13 cellular contexts compared by ENCODE assay signal in the genomic region with DNA sequence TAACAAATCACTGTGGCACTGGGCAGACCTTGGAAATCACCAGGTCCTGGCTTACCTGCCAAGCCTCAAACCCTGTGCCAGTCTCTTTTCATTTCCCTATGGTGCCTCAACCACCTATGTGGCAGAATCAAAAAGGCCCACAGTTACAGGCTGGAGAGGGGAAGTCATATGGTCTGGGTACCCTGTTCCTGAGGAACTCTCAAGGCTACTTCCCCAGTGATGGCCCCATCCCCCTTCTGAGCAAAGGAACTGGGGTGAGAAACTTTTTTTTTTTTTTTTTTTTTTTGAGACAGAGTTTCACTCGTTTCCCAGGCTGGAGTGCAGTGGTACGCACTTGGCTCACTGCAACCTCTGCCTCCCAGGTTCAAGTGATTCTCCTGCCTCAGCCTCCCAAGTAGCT.
DNase-seq lines count a peak whose midpoint lies in the region; TF ChIP-seq lines count a peak whose summit lies in the region.
"Had no signal": no experiment of that assay in that cellular context is flagged by ENCODE, and none has a peak within 500 bp of the region (broad histone marks: within the 10 kb centered on the region; RNA-seq: fewer than 3 reads in every experiment).

No MANE protein-coding gene starts in this region.

- peaks cover 88% of the 10 kb centered on the region for H4K20me1 ChIP-seq in smooth muscle cell (ENCODE audit: low read depth)

- intact Hi-C loops in CD4-positive, alpha-beta memory T cell (cut with micrococcal nuclease) = no loop called here

- CTCF ChIA-PET in CD4-positive, alpha-beta memory T cell (lab: Charles Lee; ENCODE audit: partially characterized antibody) = interaction anchor here (2.2 to 25.2 kb wide), 2 partner anchors 13 to 35 kb away, joined by 10 to 509 read pairs; no protein-coding TSS in a partner anchor

- H3K79me2 ChIP-seq in smooth muscle cell (ENCODE audit: low read depth) = peaks cover 56% of the 10 kb centered on the region

- peak overlapping the region in 4 of 7 donors; percentile 23 to 71 (median 32) for H3K27ac Mint-ChIP-seq in CD4-positive, alpha-beta memory T cell
- no peak overlapping the region for H3K27ac Mint-ChIP-seq in immature natural killer cell
- H3K27ac Mint-ChIP-seq: activated CD8-positive, alpha-beta T cell treated with anti-CD3 and anti-CD28 coated beads for 36 hours had no signal

- H3F3A ChIP-seq in smooth muscle cell (ENCODE audit: low read depth) = peaks cover 12% of the 10 kb centered on the region

- H3K36me3 Mint-ChIP-seq in CD4-positive, alpha-beta memory T cell = peaks cover 24 to 53% of the 10 kb centered on the region in 2 donors
- peaks cover 0 to 30% (median 8%) of the 10 kb centered on the region in 3 donors for H3K36me3 Mint-ChIP-seq in immature natural killer cell

- peaks cover 2% of the 10 kb centered on the region for H3K4me1 ChIP-seq in CD4-positive, alpha-beta memory T cell (ENCODE audit: insufficient read depth, low read length)
- peaks cover 9% of the 10 kb centered on the region for H3K4me1 ChIP-seq in smooth muscle cell (ENCODE audit: low read depth)

- H3K4me3 ChIP-seq in CD4-positive, alpha-beta memory T cell (ENCODE audit: low read length in 2 of 2) = no peak overlapping the region
- no peak overlapping the region for H3K4me3 ChIP-seq in smooth muscle cell

- H3K4me1 Mint-ChIP-seq in CD4-positive, alpha-beta memory T cell = peaks cover 0 to 15% (median 12%) of the 10 kb centered on the region in 4 donors
- H3K4me1 Mint-ChIP-seq in immature natural killer cell = peaks cover 5 to 12% of the 10 kb centered on the region in 2 donors

- H3K4me2 ChIP-seq in smooth muscle cell = no peak overlapping the region

- 100% methylated on average over 2 of the region's 2 CpGs for WGBS in smooth muscle cell (ENCODE audit: low lambda C conversion rate)

- H3K9me3 ChIP-seq in CD4-positive, alpha-beta memory T cell (ENCODE audit: control insufficient read depth in 1 of 2, low read length in 2 of 2) = no peaks in the 10 kb centered on the region
- H3K9me3 ChIP-seq in smooth muscle cell (replicated peaks; ENCODE audit: low read depth) = no peaks in the 10 kb centered on the region

- H3K9ac ChIP-seq in smooth muscle cell (ENCODE audit: low read depth) = no peak overlapping the region

- H3K27me3 Mint-ChIP-seq in CD4-positive, alpha-beta memory T cell = no peaks in the 10 kb centered on the region
- H3K27me3 Mint-ChIP-seq in immature natural killer cell (ENCODE audit: low read depth in 3 of 3) = peaks cover 0 to 2% (median 1%) of the 10 kb centered on the region in 3 donors
- H3K27me3 Mint-ChIP-seq: activated CD8-positive, alpha-beta T cell treated with anti-CD3 and anti-CD28 coated beads for 36 hours; activated naive CD8-positive, alpha-beta T cell treated with anti-CD3 and anti-CD28 coated beads, Interleukin-2, amount 50 U/mL, for 24 hours; CD4-positive, CD25-positive, alpha-beta regulatory T cell had no signal

- no peak for DNase-seq in CD4-positive, alpha-beta memory T cell
- DNase-seq in SKM-1 (lab: John Stamatoyannopoulos, UW; ENCODE audit: unreplicated experiment) = peak; percentile 65
- no peak for DNase-seq in smooth muscle cell (lab: John Stamatoyannopoulos, UW; ENCODE audit: unreplicated experiment)
- no peak for DNase-seq in immature natural killer cell
- no peak for DNase-seq in NCI-H69 (lab: John Stamatoyannopoulos, UW)
- DNase-seq in G401 (ENCODE audit: low spot score) = no peak
- DNase-seq in NCI-H2107 treated with DMSO at 0.1 percent for 48 hours (lab: John Stamatoyannopoulos, UW; ENCODE audit: unreplicated experiment) = no peak
- DNase-seq: activated CD8-positive, alpha-beta T cell treated with anti-CD3 and anti-CD28 coated beads for 36 hours; activated naive CD8-positive, alpha-beta T cell treated with anti-CD3 and anti-CD28 coated beads, Interleukin-2, amount 50 U/mL, for 24 hours; CD4-positive, CD25-positive, alpha-beta regulatory T cell; H7; NCI-H524 had no signal

- no peak for TF ChIP-seq CTCF in smooth muscle cell (IDR thresholded peaks at IDR 0.05; ENCODE audit: borderline replicate concordance, insufficient read depth, poor library complexity, severe bottlenecking)

- H3K36me3 ChIP-seq in CD4-positive, alpha-beta memory T cell (ENCODE audit: insufficient read depth, low read length) = peaks cover 32% of the 10 kb centered on the region
- H3K36me3 ChIP-seq in smooth muscle cell (ENCODE audit: low read depth) = peaks cover 4% of the 10 kb centered on the region

- H3K27me3 ChIP-seq in CD4-positive, alpha-beta memory T cell (ENCODE audit: insufficient read depth, low read length) = no peaks in the 10 kb centered on the region
- no peaks in the 10 kb centered on the region for H3K27me3 ChIP-seq in layer of hippocampus (ENCODE audit: control insufficient read depth, insufficient read depth, low read length)
- H3K27me3 ChIP-seq in smooth muscle cell (ENCODE audit: low read depth) = no peaks in the 10 kb centered on the region

- peaks cover 0 to 3% (median 0%) of the 10 kb centered on the region in 8 donors for H3K9me3 Mint-ChIP-seq in CD4-positive, alpha-beta memory T cell
- H3K9me3 Mint-ChIP-seq in immature natural killer cell = no peaks in the 10 kb centered on the region
- H3K9me3 Mint-ChIP-seq: activated CD8-positive, alpha-beta T cell treated with anti-CD3 and anti-CD28 coated beads for 36 hours; activated naive CD8-positive, alpha-beta T cell treated with anti-CD3 and anti-CD28 coated beads, Interleukin-2, amount 50 U/mL, for 24 hours; CD4-positive, CD25-positive, alpha-beta regulatory T cell had no signal

- no peak overlapping the region for H2AFZ ChIP-seq in smooth muscle cell (ENCODE audit: low read depth)

- H3K4me3 Mint-ChIP-seq in CD4-positive, alpha-beta memory T cell = no peak overlapping the region
- no peak overlapping the region for H3K4me3 Mint-ChIP-seq in immature natural killer cell
- H3K4me3 Mint-ChIP-seq: activated CD8-positive, alpha-beta T cell treated with anti-CD3 and anti-CD28 coated beads for 36 hours; activated naive CD8-positive, alpha-beta T cell treated with anti-CD3 and anti-CD28 coated beads, Interleukin-2, amount 50 U/mL, for 24 hours; CD4-positive, CD25-positive, alpha-beta regulatory T cell had no signal

- POLR2A ChIA-PET in CD4-positive, alpha-beta memory T cell (lab: Charles Lee; ENCODE audit: partially characterized antibody) = no interaction called here

- no peak overlapping the region for H3K27ac ChIP-seq in CD4-positive, alpha-beta memory T cell (ENCODE audit: low read depth, low read length)
- H3K27ac ChIP-seq in layer of hippocampus (ENCODE audit: low read depth, low read length) = peak overlapping the region; percentile 88
- H3K27ac ChIP-seq in smooth muscle cell (ENCODE audit: low read depth) = peak overlapping the region; percentile 55

- in situ Hi-C loops in G401 (cut with HindIII; ENCODE audit: low sequenced_read_pairs) = no loop called here

Comparison
In these comparisons a context has a peak if more than half of its experiments do, and no peak if none do; other contexts are left out.
1. H3K27ac Mint-ChIP-seq: peak in CD4-positive, alpha-beta memory T cell (4 of 7); none in immature natural killer cell (0 of 6).